Comparison of ENCODE assay signal across 8 cellular contexts in genomic region chr1:155938220-155938627, GRCh38.
DNase-seq lines count a peak whose midpoint lies in the region; ATAC-seq, FAIRE-seq and TF ChIP-seq lines count a peak whose summit lies in the region.

No MANE protein-coding gene starts in this region.

- H3K27me3 ChIP-seq in neutrophil, result no peaks in the 10 kb centered on the region

- no peak overlapping the region for H3K4me3 ChIP-seq in AG09309 (ENCODE audit: control insufficient read depth, low read depth, low read length)
- peak overlapping the region in 1 of 2 experiments; percentile 6 for H3K4me3 ChIP-seq in neutrophil (ENCODE audit: low read depth in 1 of 2, low read length in 1 of 2)

- H3K4me1 ChIP-seq in neutrophil (ENCODE audit: control insufficient read depth in 1 of 2, insufficient read depth in 1 of 2, low read depth in 1 of 2, low read length in 1 of 2), result peaks cover 42 to 46% of the 10 kb centered on the region in 2 experiments

- TF ChIP-seq CTCF in AG09309 (IDR thresholded peaks at IDR 0.05; ENCODE audit: control insufficient read depth, insufficient read depth, low read depth, low read length, missing control alignments) (peak; percentile 74), neutrophil (IDR thresholded peaks at IDR 0.05) (peak; percentile 25)

- peak; percentile 91 for FAIRE-seq in TTC549 (lab: Jason Lieb, UNC)

- H3K9me3 ChIP-seq in neutrophil, result no peaks in the 10 kb centered on the region

- no peak for ATAC-seq in GM21529 (IDR thresholded peaks at IDR 0.05; ENCODE audit: unreplicated experiment)
- no peak for ATAC-seq in GM21360 (IDR thresholded peaks at IDR 0.05; ENCODE audit: unreplicated experiment)

- DNase-seq in AG09309 (ENCODE audit: low read depth), result no peak
- DNase-seq in GM04504 (ENCODE audit: low read depth), result peak; percentile 47
- DNase-seq in NCI-H2029 treated with DMSO at 0.1 percent for 48 hours (lab: John Stamatoyannopoulos, UW), result peak; percentile 25
- DNase-seq in fibroblast of peridontal ligament (ENCODE audit: extremely low read depth), result peak; percentile 79

- H3K27ac ChIP-seq in neutrophil, result no peak overlapping the region

- peaks cover 5% of the 10 kb centered on the region for H3K36me3 ChIP-seq in neutrophil
